38 cellular contexts compared by ENCODE assay signal in genomic region chr7:133886081-133886480, GRCh38.
"Had no signal": no experiment of that assay in that cellular context is flagged by ENCODE, and none has a peak within 500 bp of the region (broad histone marks: within the 10 kb centered on the region; RNA-seq: fewer than 3 reads in every experiment).

No MANE protein-coding gene starts in this region.

- H3K27me3 ChIP-seq: adrenal gland, ascending aorta, cardiac muscle cell had no signal

- H3K27me3 Mint-ChIP-seq: activated CD4-positive, alpha-beta memory T cell treated with anti-CD3 and anti-CD28 coated beads for 36 hours; activated CD4-positive, alpha-beta T cell treated with anti-CD3 and anti-CD28 coated beads for 36 hours; activated CD4-positive, alpha-beta T cell treated with anti-CD3 and anti-CD28 coated beads, Interleukin-2, amount 10 ng/mL, durations not matched to agents 24 days and 14 days; activated CD8-positive, alpha-beta T cell treated with anti-CD3 and anti-CD28 coated beads for 36 hours; activated naive CD8-positive, alpha-beta T cell treated with anti-CD3 and anti-CD28 coated beads for 36 hours; activated T-helper 17 cell treated with anti-CD3 and anti-CD28 coated beads, Interleukin-2, amount 50 U/mL, for 72 hours; brain; central memory CD8-positive, alpha-beta T cell had no signal

- H3K9me3 ChIP-seq: adrenal gland, ascending aorta had no signal

- DNase-seq: activated CD4-positive, alpha-beta memory T cell treated with anti-CD3 and anti-CD28 coated beads for 36 hours; activated CD4-positive, alpha-beta T cell treated with anti-CD3 and anti-CD28 coated beads for 1 hour; activated CD4-positive, alpha-beta T cell treated with anti-CD3 and anti-CD28 coated beads for 36 hours; activated CD4-positive, alpha-beta T cell treated with anti-CD3 and anti-CD28 coated beads, Interleukin-2, amount 10 ng/mL, durations not matched to agents 24 days and 14 days; activated CD4-positive, alpha-beta T cell treated with anti-CD3 and anti-CD28 coated beads, Interleukin-2, amount 50 U/mL, for 1 hour; activated CD4-positive, alpha-beta T cell treated with anti-CD3 and anti-CD28 coated beads, Interleukin-2, amount 50 U/mL, for 4 hours; activated CD4-positive, CD25-positive, alpha-beta regulatory T cell; activated CD8-positive, alpha-beta memory T cell treated with anti-CD3 and anti-CD28 coated beads, Interleukin-2, amount 50 U/mL, for 4 hours; activated CD8-positive, alpha-beta T cell treated with anti-CD3 and anti-CD28 coated beads for 36 hours; activated effector memory CD4-positive, alpha-beta T cell treated with anti-CD3 and anti-CD28 coated beads, Interleukin-2, amount 50 U/mL, for 16 hours; activated gamma-delta T cell treated with Interleukin-2 at 50 U/mL for 16 hours; activated naive CD4-positive, alpha-beta T cell; activated naive CD4-positive, alpha-beta T cell treated with anti-CD3 and anti-CD28 coated beads for 36 hours; activated naive CD4-positive, alpha-beta T cell treated with anti-CD3 and anti-CD28 coated beads, Interleukin-2, amount 50 U/mL, for 16 hours; activated naive CD8-positive, alpha-beta T cell treated with anti-CD3 and anti-CD28 coated beads for 36 hours; activated T-cell treated with anti-CD3 and anti-CD28 coated beads for 4 hours; activated T-cell treated with anti-CD3 and anti-CD28 coated beads, Interleukin-2, amount 50 U/mL, for 1 hour; activated T-cell treated with anti-CD3 and anti-CD28 coated beads, Interleukin-2, amount 50 U/mL, for 4 hours; activated T-cell treated with anti-CD3 and anti-CD28 coated beads, Interleukin-2, amount 50 U/mL, for 72 hours; adrenal gland; amniotic stem cell; anterior cingulate cortex; caudate nucleus; cerebellar nuclear complex; T-helper 1 cell; T-helper 2 cell; T-helper 9 cell; WERI-Rb-1 had no signal

- H3K9me3 Mint-ChIP-seq: activated T-helper 17 cell treated with anti-CD3 and anti-CD28 coated beads, Interleukin-2, amount 50 U/mL, for 72 hours; central memory CD8-positive, alpha-beta T cell; T-helper 1 cell treated with Interleukin-12 subunit alpha and Interleukin-12 subunit beta and Interleukin-4 antibody, amounts not matched to agents 30 μg/mL and 1 μg/mL, for 36 hours; T-helper 2 cell treated with Interferon-gamma antibody and Interleukin-4, amounts not matched to agents 5 μg/mL and 100 μg/mL, for 36 hours had no signal

- H3K36me3 Mint-ChIP-seq: activated naive CD4-positive, alpha-beta T cell treated with anti-CD3 and anti-CD28 coated beads, Interleukin-2, amount 50 U/mL, for 72 hours; brain had no signal

- H3K36me3 ChIP-seq: adrenal gland, ascending aorta, cardiac muscle cell, WERI-Rb-1 had no signal

- H3K4me3 ChIP-seq: adrenal gland, ascending aorta, cardiac muscle cell had no signal

- H3K27ac Mint-ChIP-seq: activated CD4-positive, alpha-beta memory T cell treated with anti-CD3 and anti-CD28 coated beads for 36 hours; activated CD4-positive, alpha-beta T cell treated with anti-CD3 and anti-CD28 coated beads for 36 hours; activated CD4-positive, alpha-beta T cell treated with anti-CD3 and anti-CD28 coated beads, Interleukin-2, amount 10 ng/mL, durations not matched to agents 24 days and 14 days; activated CD8-positive, alpha-beta T cell treated with anti-CD3 and anti-CD28 coated beads for 36 hours; activated naive CD4-positive, alpha-beta T cell treated with anti-CD3 and anti-CD28 coated beads for 36 hours; activated naive CD4-positive, alpha-beta T cell treated with anti-CD3 and anti-CD28 coated beads, Interleukin-2, amount 50 U/mL, for 72 hours; activated naive CD8-positive, alpha-beta T cell treated with anti-CD3 and anti-CD28 coated beads for 36 hours; activated T-cell treated with anti-CD3 and anti-CD28 coated beads, Interleukin-2, amount 50 U/mL, for 72 hours; activated T-helper 1 cell treated with anti-CD3 and anti-CD28 coated beads, Interleukin-12 subunit alpha, Interleukin-12 subunit beta, Interleukin-2, Interleukin-4 antibody, amounts not matched to agents 30 ng/mL and 10 ng/mL and 1 ng/mL, durations not matched to agents 14 hours and 24 hours and 36 hours; activated T-helper 17 cell treated with anti-CD3 and anti-CD28 coated beads, Interleukin-2, amount 50 U/mL, for 72 hours; brain; T-helper 1 cell treated with Interleukin-12 subunit alpha and Interleukin-12 subunit beta and Interleukin-4 antibody, amounts not matched to agents 30 μg/mL and 1 μg/mL, for 36 hours; T-helper 2 cell treated with Interferon-gamma antibody and Interleukin-4, amounts not matched to agents 5 μg/mL and 100 μg/mL, for 36 hours; WTC11 had no signal

- H3K27ac ChIP-seq: adrenal gland, ascending aorta, cardiac muscle cell, WERI-Rb-1 had no signal

- H3K4me1 Mint-ChIP-seq: activated CD4-positive, alpha-beta T cell treated with anti-CD3 and anti-CD28 coated beads for 36 hours; activated CD4-positive, alpha-beta T cell treated with anti-CD3 and anti-CD28 coated beads, Interleukin-2, amount 10 ng/mL, durations not matched to agents 24 days and 14 days; activated naive CD8-positive, alpha-beta T cell treated with anti-CD3 and anti-CD28 coated beads for 36 hours; activated T-helper 17 cell treated with anti-CD3 and anti-CD28 coated beads, Interleukin-2, amount 50 U/mL, for 72 hours had no signal

- H3K4me3 Mint-ChIP-seq: activated CD4-positive, alpha-beta memory T cell treated with anti-CD3 and anti-CD28 coated beads for 36 hours; activated CD4-positive, alpha-beta T cell treated with anti-CD3 and anti-CD28 coated beads for 36 hours; activated CD4-positive, alpha-beta T cell treated with anti-CD3 and anti-CD28 coated beads, Interleukin-2, amount 10 ng/mL, durations not matched to agents 24 days and 14 days; activated CD8-positive, alpha-beta T cell treated with anti-CD3 and anti-CD28 coated beads for 36 hours; activated naive CD4-positive, alpha-beta T cell treated with anti-CD3 and anti-CD28 coated beads for 36 hours; activated naive CD8-positive, alpha-beta T cell treated with anti-CD3 and anti-CD28 coated beads for 36 hours; activated T-cell treated with anti-CD3 and anti-CD28 coated beads, Interleukin-2, amount 50 U/mL, for 4 hours; activated T-cell treated with anti-CD3 and anti-CD28 coated beads, Interleukin-2, amount 50 U/mL, for 72 hours; activated T-helper 1 cell treated with anti-CD3 and anti-CD28 coated beads, Interleukin-12 subunit alpha, Interleukin-12 subunit beta, Interleukin-2, Interleukin-4 antibody, amounts not matched to agents 30 ng/mL and 10 ng/mL and 1 ng/mL, durations not matched to agents 14 hours and 24 hours and 36 hours; activated T-helper 17 cell treated with anti-CD3 and anti-CD28 coated beads, Interleukin-2, amount 50 U/mL, for 72 hours; brain; central memory CD8-positive, alpha-beta T cell; T-helper 1 cell treated with Interleukin-12 subunit alpha and Interleukin-12 subunit beta and Interleukin-4 antibody, amounts not matched to agents 30 μg/mL and 1 μg/mL, for 36 hours; T-helper 2 cell treated with Interferon-gamma antibody and Interleukin-4, amounts not matched to agents 5 μg/mL and 100 μg/mL, for 36 hours; WTC11 had no signal

- H3K4me1 ChIP-seq: adrenal gland, ascending aorta had no signal
